1 cellular context compared by ENCODE assay signal in the genomic region with DNA sequence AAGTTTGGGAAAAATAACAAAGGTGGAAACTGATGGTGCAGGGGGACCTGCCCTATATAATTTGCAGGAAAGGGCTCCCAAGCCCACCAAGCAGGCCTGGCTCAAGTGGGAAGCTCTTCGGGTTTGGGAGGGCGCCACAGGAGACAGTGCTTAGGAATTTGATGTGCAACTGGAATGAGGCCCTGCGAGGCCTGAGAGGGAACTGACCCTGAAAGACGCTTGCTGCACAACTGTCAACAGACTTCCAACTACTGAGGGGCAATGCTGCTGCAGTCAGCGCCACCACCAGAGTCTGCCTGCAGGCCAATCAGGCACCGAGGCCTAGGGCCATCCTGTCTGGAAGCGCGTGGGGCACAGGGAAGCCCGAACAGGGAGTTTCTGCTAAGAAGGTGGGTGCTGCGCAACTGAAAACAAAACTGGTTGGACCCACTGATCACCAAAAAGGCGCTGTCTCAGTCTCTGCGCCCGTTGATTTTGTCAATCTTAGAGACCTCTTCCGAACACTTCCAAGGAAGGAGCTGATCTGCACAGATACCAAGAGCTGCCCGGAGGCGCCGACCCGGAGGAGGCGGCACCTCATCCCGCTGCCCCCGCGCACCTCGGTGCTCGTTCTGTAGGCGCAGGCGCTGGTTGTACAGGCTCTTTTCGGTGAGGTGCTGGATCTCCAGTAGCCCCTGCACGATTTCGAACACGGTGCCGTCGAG.
TF ChIP-seq lines count a peak whose summit lies in the region.

No MANE protein-coding gene starts in this region.

TF ChIP-seq in liver, 16 proteins besides CTCF, POLR2A, EP300 and RAD21 (continued from another document):
- TF ChIP-seq, protein P1, sequence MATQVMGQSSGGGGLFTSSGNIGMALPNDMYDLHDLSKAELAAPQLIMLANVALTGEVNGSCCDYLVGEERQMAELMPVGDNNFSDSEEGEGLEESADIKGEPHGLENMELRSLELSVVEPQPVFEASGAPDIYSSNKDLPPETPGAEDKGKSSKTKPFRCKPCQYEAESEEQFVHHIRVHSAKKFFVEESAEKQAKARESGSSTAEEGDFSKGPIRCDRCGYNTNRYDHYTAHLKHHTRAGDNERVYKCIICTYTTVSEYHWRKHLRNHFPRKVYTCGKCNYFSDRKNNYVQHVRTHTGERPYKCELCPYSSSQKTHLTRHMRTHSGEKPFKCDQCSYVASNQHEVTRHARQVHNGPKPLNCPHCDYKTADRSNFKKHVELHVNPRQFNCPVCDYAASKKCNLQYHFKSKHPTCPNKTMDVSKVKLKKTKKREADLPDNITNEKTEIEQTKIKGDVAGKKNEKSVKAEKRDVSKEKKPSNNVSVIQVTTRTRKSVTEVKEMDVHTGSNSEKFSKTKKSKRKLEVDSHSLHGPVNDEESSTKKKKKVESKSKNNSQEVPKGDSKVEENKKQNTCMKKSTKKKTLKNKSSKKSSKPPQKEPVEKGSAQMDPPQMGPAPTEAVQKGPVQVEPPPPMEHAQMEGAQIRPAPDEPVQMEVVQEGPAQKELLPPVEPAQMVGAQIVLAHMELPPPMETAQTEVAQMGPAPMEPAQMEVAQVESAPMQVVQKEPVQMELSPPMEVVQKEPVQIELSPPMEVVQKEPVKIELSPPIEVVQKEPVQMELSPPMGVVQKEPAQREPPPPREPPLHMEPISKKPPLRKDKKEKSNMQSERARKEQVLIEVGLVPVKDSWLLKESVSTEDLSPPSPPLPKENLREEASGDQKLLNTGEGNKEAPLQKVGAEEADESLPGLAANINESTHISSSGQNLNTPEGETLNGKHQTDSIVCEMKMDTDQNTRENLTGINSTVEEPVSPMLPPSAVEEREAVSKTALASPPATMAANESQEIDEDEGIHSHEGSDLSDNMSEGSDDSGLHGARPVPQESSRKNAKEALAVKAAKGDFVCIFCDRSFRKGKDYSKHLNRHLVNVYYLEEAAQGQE (IDR thresholded peaks at IDR 0.05): no peak
- no peak for TF ChIP-seq HNF4G (IDR thresholded peaks at IDR 0.05)
